3 cellular contexts compared by ENCODE assay signal in genomic region chr2:113510913-113511312, GRCh38. TPM values are rescaled to one million over a fixed set of nuclear protein-coding genes. Genes with fewer than 3 reads are reported as not detected.
"Had no signal": no experiment of that assay in that cellular context is flagged by ENCODE, and none has a peak within 500 bp of the region (broad histone marks: within the 10 kb centered on the region; RNA-seq: fewer than 3 reads in every experiment).

No MANE protein-coding gene starts in this region.

RNA-seq across cellular contexts. Expression of gene FOXD4L1, which starts 12.4 kb away (rescaled TPM):
- total RNA-seq: urinary bladder, uterus, vagina had no signal
